ENCODE assay signal across 15 cellular contexts in genomic region chr1:200090252-200091159, GRCh38.
DNase-seq lines count a peak whose midpoint lies in the region; FAIRE-seq and TF ChIP-seq lines count a peak whose summit lies in the region.
"Had no signal": no experiment of that assay in that cellular context is flagged by ENCODE, and none has a peak within 500 bp of the region (broad histone marks: within the 10 kb centered on the region; RNA-seq: fewer than 3 reads in every experiment).

No MANE protein-coding gene starts in this region.

- no peaks in the 10 kb centered on the region for H3F3A ChIP-seq in neural progenitor cell (ENCODE audit: low read depth)

- H3K4me2 ChIP-seq in neural progenitor cell = no peak overlapping the region
- no peak overlapping the region for H3K4me2 ChIP-seq in osteoblast (ENCODE audit: insufficient read depth, low read length)
- H3K4me2 ChIP-seq: BLaER1 had no signal

- H3K27ac ChIP-seq in neural progenitor cell (no peak overlapping the region), osteoblast (ENCODE audit: low read depth, low read length) (no peak overlapping the region)
- no peak overlapping the region for H3K27ac ChIP-seq in CD4-positive, alpha-beta memory T cell (ENCODE audit: low read depth, low read length)
- H3K27ac ChIP-seq: BLaER1, coronary artery, SK-N-MC had no signal

- no peak overlapping the region for H3K4me3 Mint-ChIP-seq in neural progenitor cell
- no peak overlapping the region for H3K4me3 Mint-ChIP-seq in CD4-positive, alpha-beta memory T cell
- H3K4me3 Mint-ChIP-seq: activated CD8-positive, alpha-beta memory T cell treated with anti-CD3 and anti-CD28 coated beads, Interleukin-2, amount 10 ng/mL, durations not matched to agents 7 days and 5 days; stimulated activated effector memory CD8-positive, alpha-beta T cell treated with anti-CD3 and anti-CD28 coated beads, Interleukin-12 subunit alpha, Interleukin-12 subunit beta, amount 100 ng/mL, for 72 hours had no signal

- TF ChIP-seq CTCF in LNCAP (IDR thresholded peaks at IDR 0.05) = peak; percentile 67
- peak; percentile 50 for TF ChIP-seq CTCF in neural progenitor cell (IDR thresholded peaks at IDR 0.05)
- no peak for TF ChIP-seq CTCF in osteoblast (IDR thresholded peaks at IDR 0.05; ENCODE audit: extremely low read depth, low read depth, low read length)

- no peaks in the 10 kb centered on the region for H3K4me1 Mint-ChIP-seq in neural progenitor cell
- no peaks in the 10 kb centered on the region for H3K4me1 Mint-ChIP-seq in CD4-positive, alpha-beta memory T cell
- H3K4me1 Mint-ChIP-seq: activated CD8-positive, alpha-beta memory T cell treated with anti-CD3 and anti-CD28 coated beads, Interleukin-2, amount 10 ng/mL, durations not matched to agents 7 days and 5 days; stimulated activated effector memory CD8-positive, alpha-beta T cell treated with anti-CD3 and anti-CD28 coated beads, Interleukin-12 subunit alpha, Interleukin-12 subunit beta, amount 100 ng/mL, for 72 hours had no signal

- no peak overlapping the region for H3K27ac Mint-ChIP-seq in neural progenitor cell
- H3K27ac Mint-ChIP-seq in CD4-positive, alpha-beta memory T cell = no peak overlapping the region
- H3K27ac Mint-ChIP-seq: activated CD8-positive, alpha-beta memory T cell treated with anti-CD3 and anti-CD28 coated beads, Interleukin-2, amount 10 ng/mL, durations not matched to agents 7 days and 5 days; stimulated activated effector memory CD8-positive, alpha-beta T cell treated with anti-CD3 and anti-CD28 coated beads, Interleukin-12 subunit alpha, Interleukin-12 subunit beta, amount 100 ng/mL, for 72 hours had no signal

- no peak overlapping the region for H3K9ac ChIP-seq in neural progenitor cell
- H3K9ac ChIP-seq: BLaER1 had no signal

- H3K36me3 Mint-ChIP-seq in neural progenitor cell = no peaks in the 10 kb centered on the region
- no peaks in the 10 kb centered on the region for H3K36me3 Mint-ChIP-seq in CD4-positive, alpha-beta memory T cell
- H3K36me3 Mint-ChIP-seq: activated CD8-positive, alpha-beta memory T cell treated with anti-CD3 and anti-CD28 coated beads, Interleukin-2, amount 10 ng/mL, durations not matched to agents 7 days and 5 days; stimulated activated effector memory CD8-positive, alpha-beta T cell treated with anti-CD3 and anti-CD28 coated beads, Interleukin-12 subunit alpha, Interleukin-12 subunit beta, amount 100 ng/mL, for 72 hours had no signal

- no peaks in the 10 kb centered on the region for H3K79me2 ChIP-seq in neural progenitor cell (ENCODE audit: low read depth)
- H3K79me2 ChIP-seq in osteoblast (ENCODE audit: insufficient read depth, low read length) = no peaks in the 10 kb centered on the region

- CTCF ChIA-PET in CD4-positive, alpha-beta memory T cell (lab: Charles Lee; ENCODE audit: partially characterized antibody) = interaction anchor here (0.7 kb wide), 1 partner anchor 487 kb away, joined by 3 read pairs; no protein-coding TSS in a partner anchor

- peaks cover 5% of the 10 kb centered on the region for H3K27me3 Mint-ChIP-seq in neural progenitor cell (ENCODE audit: insufficient read depth, low read depth)
- peaks cover 4 to 17% of the 10 kb centered on the region in 2 donors for H3K27me3 Mint-ChIP-seq in CD4-positive, alpha-beta memory T cell

- H3K4me3 ChIP-seq in neural progenitor cell (no peak overlapping the region), osteoblast (ENCODE audit: insufficient read depth, low read length) (no peak overlapping the region)
- H3K4me3 ChIP-seq in CD4-positive, alpha-beta memory T cell (ENCODE audit: low read length in 2 of 2) = no peak overlapping the region
- H3K4me3 ChIP-seq: BLaER1, coronary artery, SK-N-MC had no signal

- FAIRE-seq in GM12892 (lab: Jason Lieb, UNC) = no peak
- FAIRE-seq: kidney had no signal

- no peaks in the 10 kb centered on the region for H3K9me3 ChIP-seq in neural progenitor cell (ENCODE audit: low read depth)
- no peaks in the 10 kb centered on the region for H3K9me3 ChIP-seq in CD4-positive, alpha-beta memory T cell (ENCODE audit: control insufficient read depth in 1 of 2, low read length in 2 of 2)
- H3K9me3 ChIP-seq in osteoblast (ENCODE audit: low read depth, low read length) = no peaks in the 10 kb centered on the region
- H3K9me3 ChIP-seq: BLaER1 had no signal

- no peaks in the 10 kb centered on the region for H4K20me1 ChIP-seq in neural progenitor cell (ENCODE audit: low read depth)
- H4K20me1 ChIP-seq in osteoblast (ENCODE audit: insufficient read depth, low read length) = no peaks in the 10 kb centered on the region
- H4K20me1 ChIP-seq: BLaER1 had no signal

- H3K27me3 ChIP-seq in neural progenitor cell = no peaks in the 10 kb centered on the region
- H3K27me3 ChIP-seq in CD4-positive, alpha-beta memory T cell (ENCODE audit: insufficient read depth, low read length) = no peaks in the 10 kb centered on the region
- H3K27me3 ChIP-seq in osteoblast (ENCODE audit: insufficient read depth, low read length) = peaks cover 23% of the 10 kb centered on the region
- H3K27me3 ChIP-seq: BLaER1 had no signal

- no peak overlapping the region for H2AFZ ChIP-seq in neural progenitor cell (replicated peaks)
- no peak overlapping the region for H2AFZ ChIP-seq in osteoblast (ENCODE audit: low read length)

- no peaks in the 10 kb centered on the region for H3K36me3 ChIP-seq in neural progenitor cell
- no peaks in the 10 kb centered on the region for H3K36me3 ChIP-seq in CD4-positive, alpha-beta memory T cell (ENCODE audit: insufficient read depth, low read length)
- H3K36me3 ChIP-seq in osteoblast (ENCODE audit: insufficient read depth, low read length) = no peaks in the 10 kb centered on the region
- H3K36me3 ChIP-seq: BLaER1 had no signal

- TF ChIP-seq POLR2A in GM12892 (IDR thresholded peaks at IDR 0.05; ENCODE audit: low read depth, low read length) = no peak

- H3K9me3 Mint-ChIP-seq in neural progenitor cell = peaks cover 2% of the 10 kb centered on the region
- no peaks in the 10 kb centered on the region for H3K9me3 Mint-ChIP-seq in CD4-positive, alpha-beta memory T cell
- H3K9me3 Mint-ChIP-seq: stimulated activated effector memory CD8-positive, alpha-beta T cell treated with anti-CD3 and anti-CD28 coated beads, Interleukin-12 subunit alpha, Interleukin-12 subunit beta, amount 100 ng/mL, for 72 hours had no signal

- POLR2A ChIA-PET in CD4-positive, alpha-beta memory T cell (lab: Charles Lee; ENCODE audit: partially characterized antibody) = no interaction called here

- peak; percentile 14 for DNase-seq in NCI-H748 (lab: John Stamatoyannopoulos, UW; ENCODE audit: unreplicated experiment)
- no peak for DNase-seq in NCI-H748 treated with DMSO at 0.1 percent for 48 hours (lab: John Stamatoyannopoulos, UW)
- DNase-seq in dermis blood vessel endothelial cell = peak; percentile 91
- DNase-seq in neural progenitor cell (ENCODE audit: low spot score) = peak; percentile 26
- DNase-seq in GM12892 (ENCODE audit: insufficient read length) = no peak
- no peak for DNase-seq in CD4-positive, alpha-beta memory T cell
- DNase-seq in osteoblast (ENCODE audit: insufficient read length, low spot score, missing footprints) = no peak
- DNase-seq: activated CD8-positive, alpha-beta memory T cell treated with anti-CD3 and anti-CD28 coated beads, Interleukin-2, amount 10 ng/mL, durations not matched to agents 7 days and 5 days; kidney; NCI-H1105 had no signal

- H3K4me1 ChIP-seq in neural progenitor cell = no peaks in the 10 kb centered on the region
- H3K4me1 ChIP-seq in CD4-positive, alpha-beta memory T cell (ENCODE audit: insufficient read depth, low read length) = no peaks in the 10 kb centered on the region
- no peaks in the 10 kb centered on the region for H3K4me1 ChIP-seq in osteoblast (ENCODE audit: insufficient read depth, low read length)
- H3K4me1 ChIP-seq: BLaER1 had no signal

- intact Hi-C loops in CD4-positive, alpha-beta memory T cell (cut with micrococcal nuclease) = no loop called here

Comparison
In these comparisons a context has a peak if more than half of its experiments do, and no peak if none do; other contexts are left out.
1. DNase-seq: peak in NCI-H748 (single experiment), dermis blood vessel endothelial cell (single experiment) and neural progenitor cell (single experiment); none in NCI-H748 treated with DMSO at 0.1 percent for 48 hours (single experiment), GM12892 (single experiment), CD4-positive, alpha-beta memory T cell (0 of 5) and osteoblast (single experiment).